In genomic region chr7:131057015-131057518, GRCh38 we compare ENCODE assay signal across 8 cellular contexts.
A peak's percentile ranks its signal among the peaks of the same experiment; 100 is the strongest.
DNase-seq lines count a peak whose midpoint lies in the region; ATAC-seq and TF ChIP-seq lines count a peak whose summit lies in the region.

No MANE protein-coding gene starts in this region.

- no peak for TF ChIP-seq CTCF in AG04450 (IDR thresholded peaks at IDR 0.05; ENCODE audit: low read depth, low read length)
- TF ChIP-seq CTCF in MM.1S (IDR thresholded peaks at IDR 0.05; ENCODE audit: low read length), result no peak

- H3K36me3 Mint-ChIP-seq in dendritic cell treated with granulocyte-macrophage colony-stimulating factor and Interleukin-4, amounts not matched to agents 40 ng/mL and 50 ng/mL, for 4 days (ENCODE audit: low read depth), result peaks cover 44% of the 10 kb centered on the region

- no peaks in the 10 kb centered on the region for H3K27me3 ChIP-seq in AG04450 (ENCODE audit: control insufficient read depth, insufficient read depth, low read length)
- H3K27me3 ChIP-seq in MM.1S (replicated peaks; ENCODE audit: insufficient read depth, low read length), result no peaks in the 10 kb centered on the region

- H2AFZ ChIP-seq in MM.1S (ENCODE audit: low read length), result no peak overlapping the region

- peak overlapping the region; percentile 80 for H3K27ac ChIP-seq in AG04450 (ENCODE audit: low read depth, low read length)
- peak overlapping the region; percentile 66 for H3K27ac ChIP-seq in MM.1S (ENCODE audit: low read length)

- H3F3A ChIP-seq in MM.1S (ENCODE audit: insufficient read depth, low read length), result peaks cover 15% of the 10 kb centered on the region

- peaks cover 29% of the 10 kb centered on the region for H3K4me1 Mint-ChIP-seq in dendritic cell treated with granulocyte-macrophage colony-stimulating factor and Interleukin-4, amounts not matched to agents 40 ng/mL and 50 ng/mL, for 4 days (ENCODE audit: low read depth)

- H4K20me1 ChIP-seq in MM.1S (ENCODE audit: insufficient read depth, low read length), result peaks cover 13% of the 10 kb centered on the region

- POLR2A ChIA-PET in AG04450 (lab: Yijun Ruan, JAX), result no interaction called here

- H3K27me3 Mint-ChIP-seq in dendritic cell treated with granulocyte-macrophage colony-stimulating factor and Interleukin-4, amounts not matched to agents 40 ng/mL and 50 ng/mL, for 4 days, result no peaks in the 10 kb centered on the region

- peak overlapping the region; percentile 55 for H3K4me2 ChIP-seq in MM.1S (ENCODE audit: low read depth, low read length)

- H3K9me2 ChIP-seq in MM.1S (replicated peaks; ENCODE audit: insufficient read depth, low read length), result no peaks in the 10 kb centered on the region

- H3K4me3 Mint-ChIP-seq in dendritic cell treated with granulocyte-macrophage colony-stimulating factor and Interleukin-4, amounts not matched to agents 40 ng/mL and 50 ng/mL, for 4 days, result peak overlapping the region; percentile 41

- H3K9me3 ChIP-seq in AG04450 (ENCODE audit: control insufficient read depth, insufficient read depth, low read length) (peaks cover 8% of the 10 kb centered on the region; the same call in 1 of the 2 replicates), MM.1S (replicated peaks; ENCODE audit: insufficient read depth, low read length) (no peaks in the 10 kb centered on the region)

- no peaks in the 10 kb centered on the region for H3K36me3 ChIP-seq in MM.1S (replicated peaks; ENCODE audit: insufficient read depth, low read length)

- H3K4me3 ChIP-seq in AG04450 (ENCODE audit: low read depth, low read length) (no peak overlapping the region), MM.1S (ENCODE audit: low read length) (peak overlapping the region; percentile 5; the same call in 1 of the 2 replicates)

- peaks cover 93% of the 10 kb centered on the region for H3K79me2 ChIP-seq in MM.1S (ENCODE audit: low read length)

- CTCF ChIA-PET in AG04450 (lab: Charles Lee), result interaction anchor here (0.7 to 3.3 kb wide), 6 partner anchors 12 to 456 kb away, joined by 3 to 16 read pairs (median 6); no protein-coding TSS in a partner anchor

- peak; percentile 81 for DNase-seq in AG04450 (ENCODE audit: low read depth, low spot score)
- DNase-seq in MM.1S, result peak; percentile 89
- DNase-seq in non-pigmented ciliary epithelial cell (ENCODE audit: low read depth), result peak; percentile 67
- no peak for DNase-seq in DMS79 (lab: John Stamatoyannopoulos, UW)
- DNase-seq in NCI-H748 (lab: John Stamatoyannopoulos, UW; ENCODE audit: unreplicated experiment), result no peak
- no peak for DNase-seq in NCI-H2081 treated with DMSO at 0.1 percent for 48 hours (lab: John Stamatoyannopoulos, UW)

- peak overlapping the region; percentile 79 for H3K27ac Mint-ChIP-seq in dendritic cell treated with granulocyte-macrophage colony-stimulating factor and Interleukin-4, amounts not matched to agents 40 ng/mL and 50 ng/mL, for 4 days

- peaks cover 13% of the 10 kb centered on the region for H3K4me1 ChIP-seq in MM.1S (ENCODE audit: low read length)

- intact Hi-C loops in dendritic cell treated with granulocyte-macrophage colony-stimulating factor and Interleukin-4, amounts not matched to agents 40 ng/mL and 50 ng/mL, for 4 days (cut with micrococcal nuclease), result no loop called here

- peak overlapping the region; percentile 22; the same call in 1 of the 2 replicates for H3K9ac ChIP-seq in MM.1S (ENCODE audit: low read length)

- peaks cover 7% of the 10 kb centered on the region for H3K9me3 Mint-ChIP-seq in dendritic cell treated with granulocyte-macrophage colony-stimulating factor and Interleukin-4, amounts not matched to agents 40 ng/mL and 50 ng/mL, for 4 days

- peak; percentile 84 for ATAC-seq in GM19455 (IDR thresholded peaks at IDR 0.05; ENCODE audit: unreplicated experiment)

Comparison
In these comparisons a context has a peak if more than half of its experiments do, and no peak if none do; other contexts are left out.
1. DNase-seq: peak in AG04450 (single experiment), MM.1S (single experiment) and non-pigmented ciliary epithelial cell (single experiment); none in DMS79 (single experiment), NCI-H748 (single experiment) and NCI-H2081 treated with DMSO at 0.1 percent for 48 hours (single experiment).